Comparison of ENCODE assay signal across 1 cellular context in the genomic region with DNA sequence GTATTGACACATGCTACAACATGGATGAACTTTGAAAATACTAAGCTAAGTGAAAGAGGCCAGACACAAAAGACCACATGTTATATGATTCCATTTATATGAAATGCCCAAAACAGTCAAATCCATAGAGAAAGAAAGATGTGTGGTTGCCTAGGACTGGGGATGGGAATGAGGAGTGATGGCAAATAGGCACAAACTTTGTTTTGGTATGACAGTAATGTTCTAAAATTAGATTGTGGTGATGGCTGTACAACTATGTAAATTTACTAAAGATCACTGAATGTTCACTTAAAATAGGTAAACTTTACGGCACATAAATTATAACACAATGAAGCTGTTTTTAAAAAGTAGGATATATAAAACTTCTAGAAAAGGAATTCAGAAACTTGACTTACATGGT.
TF ChIP-seq lines count a peak whose summit lies in the region.

No MANE protein-coding gene starts in this region.

TF ChIP-seq in SK-N-SH treated with all-trans-retinoic acid at 6 μM for 48 hours, 23 proteins besides CTCF, POLR2A, EP300 and RAD21 (continued from another document):
- no peak for TF ChIP-seq GLIS3 (CRISPR knock-in tag; IDR thresholded peaks at IDR 0.05)
- TF ChIP-seq, protein P1, sequence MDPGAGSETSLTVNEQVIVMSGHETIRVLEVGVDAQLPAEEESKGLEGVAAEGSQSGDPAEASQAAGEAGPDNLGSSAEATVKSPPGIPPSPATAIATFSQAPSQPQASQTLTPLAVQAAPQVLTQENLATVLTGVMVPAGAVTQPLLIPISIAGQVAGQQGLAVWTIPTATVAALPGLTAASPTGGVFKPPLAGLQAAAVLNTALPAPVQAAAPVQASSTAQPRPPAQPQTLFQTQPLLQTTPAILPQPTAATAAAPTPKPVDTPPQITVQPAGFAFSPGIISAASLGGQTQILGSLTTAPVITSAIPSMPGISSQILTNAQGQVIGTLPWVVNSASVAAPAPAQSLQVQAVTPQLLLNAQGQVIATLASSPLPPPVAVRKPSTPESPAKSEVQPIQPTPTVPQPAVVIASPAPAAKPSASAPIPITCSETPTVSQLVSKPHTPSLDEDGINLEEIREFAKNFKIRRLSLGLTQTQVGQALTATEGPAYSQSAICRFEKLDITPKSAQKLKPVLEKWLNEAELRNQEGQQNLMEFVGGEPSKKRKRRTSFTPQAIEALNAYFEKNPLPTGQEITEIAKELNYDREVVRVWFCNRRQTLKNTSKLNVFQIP (CRISPR knock-in tag; IDR thresholded peaks at IDR 0.05; ENCODE audit: borderline replicate concordance, low read depth), result no peak
- TF ChIP-seq, protein P2, sequence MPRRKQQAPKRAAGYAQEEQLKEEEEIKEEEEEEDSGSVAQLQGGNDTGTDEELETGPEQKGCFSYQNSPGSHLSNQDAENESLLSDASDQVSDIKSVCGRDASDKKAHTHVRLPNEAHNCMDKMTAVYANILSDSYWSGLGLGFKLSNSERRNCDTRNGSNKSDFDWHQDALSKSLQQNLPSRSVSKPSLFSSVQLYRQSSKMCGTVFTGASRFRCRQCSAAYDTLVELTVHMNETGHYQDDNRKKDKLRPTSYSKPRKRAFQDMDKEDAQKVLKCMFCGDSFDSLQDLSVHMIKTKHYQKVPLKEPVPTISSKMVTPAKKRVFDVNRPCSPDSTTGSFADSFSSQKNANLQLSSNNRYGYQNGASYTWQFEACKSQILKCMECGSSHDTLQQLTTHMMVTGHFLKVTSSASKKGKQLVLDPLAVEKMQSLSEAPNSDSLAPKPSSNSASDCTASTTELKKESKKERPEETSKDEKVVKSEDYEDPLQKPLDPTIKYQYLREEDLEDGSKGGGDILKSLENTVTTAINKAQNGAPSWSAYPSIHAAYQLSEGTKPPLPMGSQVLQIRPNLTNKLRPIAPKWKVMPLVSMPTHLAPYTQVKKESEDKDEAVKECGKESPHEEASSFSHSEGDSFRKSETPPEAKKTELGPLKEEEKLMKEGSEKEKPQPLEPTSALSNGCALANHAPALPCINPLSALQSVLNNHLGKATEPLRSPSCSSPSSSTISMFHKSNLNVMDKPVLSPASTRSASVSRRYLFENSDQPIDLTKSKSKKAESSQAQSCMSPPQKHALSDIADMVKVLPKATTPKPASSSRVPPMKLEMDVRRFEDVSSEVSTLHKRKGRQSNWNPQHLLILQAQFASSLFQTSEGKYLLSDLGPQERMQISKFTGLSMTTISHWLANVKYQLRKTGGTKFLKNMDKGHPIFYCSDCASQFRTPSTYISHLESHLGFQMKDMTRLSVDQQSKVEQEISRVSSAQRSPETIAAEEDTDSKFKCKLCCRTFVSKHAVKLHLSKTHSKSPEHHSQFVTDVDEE (CRISPR knock-in tag; IDR thresholded peaks at IDR 0.05), result no peak
- no peak for TF ChIP-seq RARB (CRISPR knock-in tag; IDR thresholded peaks at IDR 0.05)
- TF ChIP-seq ZNF8 (CRISPR knock-in tag; IDR thresholded peaks at IDR 0.05), result no peak
- no peak for TF ChIP-seq ISL1 (CRISPR knock-in tag; IDR thresholded peaks at IDR 0.05)
- no peak for TF ChIP-seq TCF4 (CRISPR knock-in tag; IDR thresholded peaks at IDR 0.05; ENCODE audit: borderline replicate concordance)
